In the genomic region with DNA sequence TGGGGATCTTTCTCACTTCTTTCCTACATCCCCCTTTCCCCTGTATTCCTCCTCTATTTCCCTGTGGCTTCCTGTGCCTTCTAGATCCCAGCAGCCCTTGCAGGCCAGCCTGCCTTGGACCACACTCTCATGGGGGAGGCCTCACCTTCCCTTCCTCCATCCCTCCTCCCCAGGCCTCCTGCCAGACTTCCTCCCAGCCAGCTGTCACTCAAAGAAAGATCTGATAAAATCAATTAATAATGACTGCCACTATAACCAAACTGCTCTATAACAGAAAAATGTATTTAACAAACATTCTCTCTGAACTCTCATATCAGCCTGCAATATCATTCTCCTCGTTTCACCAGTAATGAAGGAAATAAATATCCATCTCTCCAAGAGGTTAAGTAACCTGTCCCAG, we compare ENCODE assay signal across 18 cellular contexts.
A peak's percentile ranks its signal among the peaks of the same experiment; 100 is the strongest.
DNase-seq lines count a peak whose midpoint lies in the region; ATAC-seq and TF ChIP-seq lines count a peak whose summit lies in the region.
"Had no signal": no experiment of that assay in that cellular context is flagged by ENCODE, and none has a peak within 500 bp of the region (broad histone marks: within the 10 kb centered on the region; RNA-seq: fewer than 3 reads in every experiment).

No MANE protein-coding gene starts in this region.

- no peak for TF ChIP-seq CTCF in BE2C (IDR thresholded peaks at IDR 0.05; ENCODE audit: low read depth, low read length)
- TF ChIP-seq CTCF in Loucy (conservative IDR thresholded peaks at IDR 0.05; ENCODE audit: low read length): no peak
- TF ChIP-seq CTCF in chondrocyte (IDR thresholded peaks at IDR 0.05): no peak
- TF ChIP-seq CTCF in upper lobe of left lung (IDR thresholded peaks at IDR 0.05): no peak

- no peaks in the 10 kb centered on the region for H3K9me2 ChIP-seq in Loucy (replicated peaks; ENCODE audit: low read depth, low read length)

- H3K9me3 Mint-ChIP-seq in chondrocyte (ENCODE audit: low read depth): peaks cover 21% of the 10 kb centered on the region
- H3K9me3 Mint-ChIP-seq: CD4-positive, alpha-beta T cell; CD8-positive, alpha-beta T cell had no signal

- no peak overlapping the region for H3K27ac ChIP-seq in upper lobe of left lung
- H3K27ac ChIP-seq: BLaER1 treated with 17β-estradiol and CSF1 and Interleukin-3, amounts not matched to agents 10 nM and 100 nM; C4-2B had no signal

- H3K9ac ChIP-seq in Loucy (ENCODE audit: low read depth, low read length, poor library complexity, severe bottlenecking): no peak overlapping the region
- H3K9ac ChIP-seq: BLaER1 treated with 17β-estradiol and CSF1 and Interleukin-3, amounts not matched to agents 10 nM and 100 nM had no signal

- no peak overlapping the region for H3K4me3 Mint-ChIP-seq in chondrocyte (ENCODE audit: unreplicated experiment)
- H3K4me3 Mint-ChIP-seq: CD4-positive, alpha-beta T cell; CD8-positive, alpha-beta T cell had no signal

- peaks cover 29% of the 10 kb centered on the region for H3K4me1 Mint-ChIP-seq in chondrocyte (ENCODE audit: low read depth)

- H3K4me3 ChIP-seq in BE2C (ENCODE audit: low read depth, low read length) (no peak overlapping the region), Loucy (ENCODE audit: low read length, poor library complexity, severe bottlenecking) (no peak overlapping the region), upper lobe of left lung (no peak overlapping the region)
- H3K4me3 ChIP-seq: BLaER1 treated with 17β-estradiol and CSF1 and Interleukin-3, amounts not matched to agents 10 nM and 100 nM had no signal

- CTCF ChIA-PET in HEK293T (lab: Yijun Ruan, JAX): no interaction called here

- ATAC-seq in upper lobe of left lung (ENCODE audit: low FRiP score in 2 of 2) (no peak), GM18861 (IDR thresholded peaks at IDR 0.05; ENCODE audit: unreplicated experiment) (no peak), GM21576 (IDR thresholded peaks at IDR 0.05; ENCODE audit: unreplicated experiment) (no peak)
- ATAC-seq: CD8-positive, alpha-beta T cell had no signal

- H3K36me3 Mint-ChIP-seq in chondrocyte (ENCODE audit: low read depth): peaks cover 4% of the 10 kb centered on the region
- H3K36me3 Mint-ChIP-seq: CD8-positive, alpha-beta T cell had no signal

- DNase-seq in BE2C (peak; percentile 23), HEK293T (ENCODE audit: extremely low spot score) (no peak), chondrocyte (ENCODE audit: low spot score) (no peak), upper lobe of left lung (no peak), OCI-M1 (lab: John Stamatoyannopoulos, UW) (no peak)
- DNase-seq: 8988T; ACHN; Caco-2; Calu3; CD4-positive, alpha-beta T cell; CD8-positive, alpha-beta T cell; DMS79 treated with DMSO at 0.1 percent for 48 hours; GF-D8 had no signal

- POLR2A ChIA-PET in HEK293T (lab: Yijun Ruan, JAX): no interaction called here

- H3K4me2 ChIP-seq in Loucy (ENCODE audit: low read depth, low read length, poor library complexity, severe bottlenecking): no peak overlapping the region
- H3K4me2 ChIP-seq: BLaER1 treated with 17β-estradiol and CSF1 and Interleukin-3, amounts not matched to agents 10 nM and 100 nM had no signal

- no peak for TF ChIP-seq EP300 in upper lobe of left lung (IDR thresholded peaks at IDR 0.05)

- H3K27ac Mint-ChIP-seq in chondrocyte (ENCODE audit: unreplicated experiment): peak overlapping the region; percentile 50
- H3K27ac Mint-ChIP-seq: CD4-positive, alpha-beta T cell; CD8-positive, alpha-beta T cell had no signal

- H4K20me1 ChIP-seq in Loucy (ENCODE audit: insufficient read depth, low read length, poor library complexity, severe bottlenecking): no peaks in the 10 kb centered on the region
- H4K20me1 ChIP-seq: BLaER1 treated with 17β-estradiol and CSF1 and Interleukin-3, amounts not matched to agents 10 nM and 100 nM had no signal

- no peak for TF ChIP-seq POLR2A in upper lobe of left lung (IDR thresholded peaks at IDR 0.05)

- H3K27me3 Mint-ChIP-seq in chondrocyte (ENCODE audit: low read depth): no peaks in the 10 kb centered on the region

- WGBS in upper lobe of left lung, 2 donors: 57 to 62% methylated on average over 1 of the region's 1 CpG

- no peaks in the 10 kb centered on the region for H3K79me2 ChIP-seq in Loucy (ENCODE audit: insufficient read depth, low read length)

- H3K4me1 ChIP-seq in BE2C (peaks cover 5% of the 10 kb centered on the region), Loucy (ENCODE audit: insufficient read depth, low read length, poor library complexity, severe bottlenecking) (peaks cover 4% of the 10 kb centered on the region), upper lobe of left lung (no peaks in the 10 kb centered on the region)
- H3K4me1 ChIP-seq: Caco-2 had no signal

- no peaks in the 10 kb centered on the region for H3K36me3 ChIP-seq in BE2C
- no peaks in the 10 kb centered on the region for H3K36me3 ChIP-seq in Loucy (ENCODE audit: insufficient read depth, low read length)
- no peaks in the 10 kb centered on the region for H3K36me3 ChIP-seq in upper lobe of left lung

- no peaks in the 10 kb centered on the region for H3K9me3 ChIP-seq in BE2C
- H3K9me3 ChIP-seq in Loucy (ENCODE audit: insufficient read depth, low read depth, low read length): no peaks in the 10 kb centered on the region
- peaks cover 0 to 13% (median 7%) of the 10 kb centered on the region in 4 donors for H3K9me3 ChIP-seq in upper lobe of left lung
- H3K9me3 ChIP-seq: Caco-2 had no signal

- H3F3A ChIP-seq in Loucy (ENCODE audit: low read depth): no peaks in the 10 kb centered on the region

- H2AFZ ChIP-seq in Loucy (ENCODE audit: low read length): peak overlapping the region; percentile 21; the same call in 1 of the 2 replicates

- H3K27me3 ChIP-seq in BE2C (no peaks in the 10 kb centered on the region), Loucy (ENCODE audit: insufficient read depth, low read length, poor library complexity, severe bottlenecking) (no peaks in the 10 kb centered on the region), upper lobe of left lung (no peaks in the 10 kb centered on the region)
- H3K27me3 ChIP-seq: BLaER1 treated with 17β-estradiol and CSF1 and Interleukin-3, amounts not matched to agents 10 nM and 100 nM had no signal

TF ChIP-seq in HEK293T, 16 proteins besides CTCF, POLR2A, EP300 and RAD21:
- TF ChIP-seq, protein P1, sequence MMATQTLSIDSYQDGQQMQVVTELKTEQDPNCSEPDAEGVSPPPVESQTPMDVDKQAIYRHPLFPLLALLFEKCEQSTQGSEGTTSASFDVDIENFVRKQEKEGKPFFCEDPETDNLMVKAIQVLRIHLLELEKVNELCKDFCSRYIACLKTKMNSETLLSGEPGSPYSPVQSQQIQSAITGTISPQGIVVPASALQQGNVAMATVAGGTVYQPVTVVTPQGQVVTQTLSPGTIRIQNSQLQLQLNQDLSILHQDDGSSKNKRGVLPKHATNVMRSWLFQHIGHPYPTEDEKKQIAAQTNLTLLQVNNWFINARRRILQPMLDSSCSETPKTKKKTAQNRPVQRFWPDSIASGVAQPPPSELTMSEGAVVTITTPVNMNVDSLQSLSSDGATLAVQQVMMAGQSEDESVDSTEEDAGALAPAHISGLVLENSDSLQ (IDR thresholded peaks at IDR 0.05): peak; percentile 57; the same call in 1 of the 2 replicates
- no peak for TF ChIP-seq ELF4 (IDR thresholded peaks at IDR 0.05)
- no peak for TF ChIP-seq LEF1 (IDR thresholded peaks at IDR 0.05; ENCODE audit: borderline replicate concordance)
- no peak for TF ChIP-seq FOXA1 (IDR thresholded peaks at IDR 0.05)
- TF ChIP-seq CTBP1 (IDR thresholded peaks at IDR 0.05; ENCODE audit: borderline replicate concordance): no peak
- no peak for TF ChIP-seq HDGF (IDR thresholded peaks at IDR 0.05; ENCODE audit: borderline replicate concordance)
- no peak for TF ChIP-seq FOXK2 (IDR thresholded peaks at IDR 0.05)
